10 cellular contexts compared by ENCODE assay signal in the genomic region with DNA sequence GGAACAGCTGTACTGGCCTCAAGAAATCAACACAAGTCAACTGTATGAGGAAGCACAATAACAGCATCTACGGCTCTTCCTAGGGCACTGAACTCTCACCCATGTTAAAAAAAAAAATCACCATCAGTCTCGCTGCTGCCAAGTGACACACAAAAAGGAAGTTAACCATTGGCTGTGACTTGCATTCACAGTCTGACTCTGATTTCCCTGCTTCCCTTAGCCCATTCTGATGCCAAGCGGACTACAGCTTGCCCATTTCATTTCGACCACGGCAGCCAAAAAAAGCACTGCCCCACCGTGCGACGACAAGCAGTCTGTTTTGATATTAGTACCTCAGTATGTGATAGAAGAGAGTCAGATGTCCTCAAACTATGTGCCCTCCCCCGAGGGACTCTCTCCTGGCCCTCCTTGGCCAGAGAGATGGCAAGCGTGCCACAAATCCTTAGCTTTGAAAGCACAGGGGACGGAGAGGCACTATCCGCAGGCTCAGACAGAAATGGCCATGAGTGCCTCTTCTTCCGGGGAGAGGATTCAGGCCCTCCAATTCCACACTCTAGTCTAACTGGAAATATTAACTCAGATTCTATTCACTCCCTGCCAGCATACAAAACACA.
DNase-seq lines count a peak whose midpoint lies in the region; ATAC-seq and TF ChIP-seq lines count a peak whose summit lies in the region.
"Had no signal": no experiment of that assay in that cellular context is flagged by ENCODE, and none has a peak within 500 bp of the region (broad histone marks: within the 10 kb centered on the region; RNA-seq: fewer than 3 reads in every experiment).

No MANE protein-coding gene starts in this region.

- H3K9ac ChIP-seq in parathyroid adenoma, result no peak overlapping the region

- 62 to 63% methylated on average over 7 to 13 of the region's 13 CpGs for WGBS in esophagus squamous epithelium, 2 donors

- H3K9me3 ChIP-seq in esophagus squamous epithelium (no peaks in the 10 kb centered on the region), parathyroid adenoma (ENCODE audit: control insufficient read depth, low read length) (no peaks in the 10 kb centered on the region)

- H3K4me1 ChIP-seq in esophagus squamous epithelium, result no peaks in the 10 kb centered on the region
- no peaks in the 10 kb centered on the region for H3K4me1 ChIP-seq in parathyroid adenoma

- H3K4me3 ChIP-seq in GM12875 (ENCODE audit: low read depth, low read length), result peak overlapping the region; percentile 15
- peak overlapping the region in 1 of 4 donors; percentile 25 for H3K4me3 ChIP-seq in esophagus squamous epithelium
- H3K4me3 ChIP-seq in parathyroid adenoma (ENCODE audit: low read depth, low read length), result no peak overlapping the region

- TF ChIP-seq CTCF in GM12875 (IDR thresholded peaks at IDR 0.05; ENCODE audit: borderline replicate concordance, insufficient read depth, low read depth, low read length) (no peak), esophagus squamous epithelium (IDR thresholded peaks at IDR 0.05) (no peak), parathyroid adenoma (IDR thresholded peaks at IDR 0.05) (no peak), GM20000 (IDR thresholded peaks at IDR 0.05; ENCODE audit: extremely low read depth, missing control alignments) (no peak), omental fat pad (IDR thresholded peaks at IDR 0.05) (no peak)

- peak overlapping the region; percentile 42 to 81 (median 70) for H3K27ac ChIP-seq in esophagus squamous epithelium
- peak overlapping the region; percentile 59 for H3K27ac ChIP-seq in parathyroid adenoma

- H3K36me3 ChIP-seq in esophagus squamous epithelium (no peaks in the 10 kb centered on the region), parathyroid adenoma (ENCODE audit: control insufficient read depth, insufficient read depth, low read length) (no peaks in the 10 kb centered on the region)

- DNase-seq in NCI-H1092 (lab: John Stamatoyannopoulos, UW) (peak; percentile 67), esophagus squamous epithelium (lab: John Stamatoyannopoulos, UW) (no peak), GM20000 (ENCODE audit: low spot score) (no peak), NCI-H2107 (lab: John Stamatoyannopoulos, UW) (no peak), omental fat pad (ENCODE audit: low spot score) (no peak)
- DNase-seq in central memory CD4-positive, alpha-beta T cell, result no peak
- DNase-seq: DMS53, MM.1S had no signal

- no peak for TF ChIP-seq POLR2A in esophagus squamous epithelium (IDR thresholded peaks at IDR 0.05)

- H3K79me2 ChIP-seq in parathyroid adenoma, result no peaks in the 10 kb centered on the region

- H3K4me2 ChIP-seq in parathyroid adenoma (ENCODE audit: low read length), result no peak overlapping the region

- intact Hi-C loops in esophagus squamous epithelium (cut with DNase I), result no loop called here

- no peak overlapping the region for H2AFZ ChIP-seq in parathyroid adenoma

- no peak for ATAC-seq in omental fat pad (ENCODE audit: low FRiP score)

- H3K27me3 ChIP-seq in esophagus squamous epithelium (no peaks in the 10 kb centered on the region), parathyroid adenoma (ENCODE audit: control insufficient read depth, insufficient read depth, low read length) (no peaks in the 10 kb centered on the region)
